In the genomic region with DNA sequence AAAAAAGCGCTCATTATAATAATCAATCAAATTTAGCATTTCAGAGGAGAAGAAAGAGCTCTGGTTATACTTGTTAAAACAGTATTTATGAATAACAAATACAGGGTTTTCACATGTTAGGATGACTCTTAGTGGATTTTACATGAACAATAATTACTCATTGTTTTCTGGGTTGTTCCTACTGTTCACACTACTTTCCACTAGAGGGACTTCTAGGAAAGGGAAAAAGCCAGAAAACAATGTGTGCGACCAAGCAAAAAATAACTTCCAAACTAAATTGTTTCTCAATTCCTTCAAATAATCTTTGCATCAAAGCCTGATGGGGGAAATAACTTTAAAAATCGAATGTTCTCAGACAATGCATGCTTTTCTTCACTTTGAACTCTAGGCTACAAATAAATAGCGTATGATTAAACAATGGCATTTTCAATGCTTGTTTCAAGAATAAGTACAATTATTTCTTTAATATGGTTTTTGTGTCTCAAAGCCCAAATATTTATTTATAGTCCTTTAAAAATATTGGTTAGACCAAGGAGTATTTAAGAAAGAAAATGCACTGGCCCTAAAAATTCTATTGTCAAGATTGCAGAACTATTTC, we compare ENCODE assay signal across 8 cellular contexts.
A peak's percentile ranks its signal among the peaks of the same experiment; 100 is the strongest.
DNase-seq lines count a peak whose midpoint lies in the region; ATAC-seq and TF ChIP-seq lines count a peak whose summit lies in the region.

No MANE protein-coding gene starts in this region.

- no peaks in the 10 kb centered on the region for H3K27me3 Mint-ChIP-seq in nephron (ENCODE audit: low read depth)

- H3K4me3 ChIP-seq in GM12875 (ENCODE audit: low read depth, low read length) (no peak overlapping the region), choroid plexus epithelial cell (ENCODE audit: low read depth, low read length) (no peak overlapping the region)

- TF ChIP-seq CTCF in GM12875 (IDR thresholded peaks at IDR 0.05; ENCODE audit: borderline replicate concordance, insufficient read depth, low read depth, low read length) = peak; percentile 31; the same call in 1 of the 2 replicates
- peak; percentile 72 for TF ChIP-seq CTCF in choroid plexus epithelial cell (conservative IDR thresholded peaks at IDR 0.05; ENCODE audit: low read depth, low read length)
- peak; percentile 77 to 90 (median 80) for TF ChIP-seq CTCF in nephron (IDR thresholded peaks at IDR 0.05; ENCODE audit: unreplicated experiment in 3 of 3)

- no peaks in the 10 kb centered on the region for H3K36me3 Mint-ChIP-seq in nephron (ENCODE audit: low read depth)

- peak overlapping the region in 2 of 3 experiments; percentile 26 to 67 for H3K27ac Mint-ChIP-seq in nephron

- peaks cover 65% of the 10 kb centered on the region for H3K4me1 Mint-ChIP-seq in nephron

- H3K4me3 Mint-ChIP-seq in nephron = no peak overlapping the region

- DNase-seq in A172 (ENCODE audit: low spot score) (peak; percentile 46), NCI-H460 (ENCODE audit: extremely low read depth, low read depth) (peak; percentile 22), choroid plexus epithelial cell (ENCODE audit: low read depth) (peak; percentile 77), mesenteric fat pad (ENCODE audit: low spot score) (no peak)

- ATAC-seq in GM19035 (IDR thresholded peaks at IDR 0.05; ENCODE audit: unreplicated experiment) = no peak
- no peak for ATAC-seq in GM18517 (IDR thresholded peaks at IDR 0.05; ENCODE audit: unreplicated experiment)

- H3K9me3 Mint-ChIP-seq in nephron = no peaks in the 10 kb centered on the region
